Comparison of ENCODE assay signal across 14 cellular contexts in genomic region chr17:75652341-75652740, GRCh38. TPM values are rescaled to one million over a fixed set of nuclear protein-coding genes. Genes with fewer than 3 reads are reported as not detected.
"Had no signal": no experiment of that assay in that cellular context is flagged by ENCODE, and none has a peak within 500 bp of the region (broad histone marks: within the 10 kb centered on the region; RNA-seq: fewer than 3 reads in every experiment).

No MANE protein-coding gene starts in this region.

- DNase-seq: activated CD4-positive, alpha-beta T cell treated with anti-CD3 and anti-CD28 coated beads, Interleukin-2, amount 50 U/mL, for 1 hour; activated CD4-positive, CD25-positive, alpha-beta regulatory T cell; activated CD8-positive, alpha-beta memory T cell treated with anti-CD3 and anti-CD28 coated beads for 24 hours; left lung; mammary epithelial cell; stimulated activated CD4-positive, alpha-beta T cell treated with anti-CD3 and anti-CD28 coated beads, Interleukin-4, amount 100 ng/mL, for 1 hour; T-helper 17 cell had no signal

- H3K9me3 Mint-ChIP-seq: activated naive CD8-positive, alpha-beta T cell treated with anti-CD3 and anti-CD28 coated beads for 36 hours; dendritic cell treated with granulocyte-macrophage colony-stimulating factor and Interleukin-4, amounts not matched to agents 40 ng/mL and 50 ng/mL, for 4 days; endodermal cell; naive thymus-derived CD8-positive, alpha-beta T cell had no signal

- H3K4me1 Mint-ChIP-seq: endodermal cell had no signal

- H3K9me3 ChIP-seq: gastroesophageal sphincter, left lung, upper lobe of left lung had no signal

- H3K27me3 Mint-ChIP-seq: activated naive CD8-positive, alpha-beta T cell treated with anti-CD3 and anti-CD28 coated beads for 36 hours; dendritic cell treated with granulocyte-macrophage colony-stimulating factor and Interleukin-4, amounts not matched to agents 40 ng/mL and 50 ng/mL, for 4 days; naive thymus-derived CD8-positive, alpha-beta T cell; T-helper 17 cell had no signal

- ATAC-seq: gastroesophageal sphincter had no signal

- H3K27ac Mint-ChIP-seq: dendritic cell treated with granulocyte-macrophage colony-stimulating factor and Interleukin-4, amounts not matched to agents 40 ng/mL and 50 ng/mL, for 4 days; endodermal cell; T-helper 17 cell had no signal

- H3K27ac ChIP-seq: brain microvascular endothelial cell, gastroesophageal sphincter, left lung, upper lobe of left lung had no signal

- H3K27me3 ChIP-seq: brain microvascular endothelial cell, gastroesophageal sphincter, left lung, upper lobe of left lung had no signal

- H3K4me3 ChIP-seq: gastroesophageal sphincter, left lung, upper lobe of left lung had no signal

- H3K4me3 Mint-ChIP-seq: activated naive CD8-positive, alpha-beta T cell treated with anti-CD3 and anti-CD28 coated beads for 36 hours; dendritic cell treated with granulocyte-macrophage colony-stimulating factor and Interleukin-4, amounts not matched to agents 40 ng/mL and 50 ng/mL, for 4 days; endodermal cell; T-helper 17 cell had no signal

- H3K4me1 ChIP-seq: gastroesophageal sphincter, upper lobe of left lung had no signal

RNA-seq across cellular contexts. Expression of gene SMIM5, which starts 19.1 kb away (rescaled TPM):
- total RNA-seq: mammary epithelial cell had no signal
